ENCODE assay signal across 8 cellular contexts in the genomic region with DNA sequence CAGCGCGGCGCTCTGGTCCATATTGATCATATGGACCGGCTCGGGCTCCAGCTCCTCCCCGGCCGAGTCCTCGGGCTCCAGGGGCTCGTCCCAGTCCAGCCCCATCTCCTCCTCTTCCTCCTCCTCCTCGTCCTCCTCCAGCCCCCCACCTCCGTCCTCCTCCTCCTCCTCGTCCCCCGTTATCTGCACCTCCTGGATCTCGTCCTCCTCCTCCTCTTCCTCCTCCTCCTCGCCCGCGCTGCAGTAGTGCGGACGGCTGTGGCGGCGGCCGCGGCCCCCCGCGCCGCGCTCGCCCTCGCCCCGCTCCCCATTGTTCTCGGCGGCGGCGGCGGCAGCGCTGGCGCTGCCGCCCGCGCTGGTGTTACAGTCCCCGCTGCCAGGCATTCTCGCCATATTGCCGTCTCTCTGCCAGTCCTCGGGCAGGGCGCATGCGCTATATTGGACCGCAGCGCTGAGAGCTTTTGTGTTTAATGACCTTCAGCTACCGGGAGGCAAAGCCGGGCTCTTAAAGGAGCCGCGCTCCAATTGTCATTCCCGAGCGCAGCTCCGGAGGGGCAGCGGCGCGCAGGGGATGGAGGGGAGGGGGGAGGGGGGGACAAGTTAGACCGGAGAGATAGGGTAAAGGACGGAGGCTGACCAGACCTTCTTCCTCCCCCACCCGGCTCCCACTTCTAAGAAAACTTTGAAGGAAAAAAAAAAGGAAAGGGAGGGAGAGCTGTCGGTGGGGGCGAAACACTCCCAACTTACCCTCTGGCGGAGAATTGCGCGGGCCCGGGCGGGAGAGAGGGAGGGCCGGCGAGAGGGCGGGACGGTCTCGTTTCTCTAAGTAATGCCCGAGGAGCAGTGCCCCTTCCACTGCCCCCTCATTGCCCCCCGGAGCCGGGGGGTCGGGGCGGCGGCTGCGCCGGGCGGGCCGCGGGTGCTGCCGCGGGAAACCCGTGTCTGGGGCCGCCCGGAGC. TPM values are rescaled to one million over a fixed set of nuclear protein-coding genes. Genes with fewer than 3 reads are reported as not detected.
DNase-seq lines count a peak whose midpoint lies in the region; ATAC-seq lines count a peak whose summit lies in the region.

A gene (minus strand): TSS at position 410 of the 959 bp plus-strand sequence. CDS start 17 bp downstream, at position 393.

- peak within 1 kb of the TSS; percentile 73 for H3K4me3 Mint-ChIP-seq in activated CD4-positive, alpha-beta T cell treated with anti-CD3 and anti-CD28 coated beads for 36 hours
- peak within 1 kb of the TSS; percentile 89 for H3K4me3 Mint-ChIP-seq in dendritic cell treated with granulocyte-macrophage colony-stimulating factor and Interleukin-4, amounts not matched to agents 40 ng/mL and 50 ng/mL, for 4 days

- POLR2A ChIA-PET in activated CD4-positive, alpha-beta T cell treated with anti-CD3 and anti-CD28 coated beads for 36 hours (lab: Charles Lee) = no interaction called here

- ATAC-seq in GM19035 (IDR thresholded peaks at IDR 0.05; ENCODE audit: unreplicated experiment) = peak; percentile 49
- ATAC-seq in HG03175 (IDR thresholded peaks at IDR 0.05; ENCODE audit: unreplicated experiment) = peak; percentile 43
- peak; percentile 80 for ATAC-seq in activated CD4-positive, alpha-beta T cell treated with anti-CD3 and anti-CD28 coated beads for 36 hours
- peak; percentile 79 for ATAC-seq in left lobe of liver

- peaks cover 8% of the 10 kb centered on the region for H3K36me3 Mint-ChIP-seq in activated CD4-positive, alpha-beta T cell treated with anti-CD3 and anti-CD28 coated beads for 36 hours (ENCODE audit: low read depth)
- peaks cover 6% of the 10 kb centered on the region for H3K36me3 Mint-ChIP-seq in dendritic cell treated with granulocyte-macrophage colony-stimulating factor and Interleukin-4, amounts not matched to agents 40 ng/mL and 50 ng/mL, for 4 days (ENCODE audit: low read depth)

- H3K4me1 Mint-ChIP-seq in activated CD4-positive, alpha-beta T cell treated with anti-CD3 and anti-CD28 coated beads for 36 hours = peaks cover 28% of the 10 kb centered on the region
- peaks cover 37% of the 10 kb centered on the region for H3K4me1 Mint-ChIP-seq in dendritic cell treated with granulocyte-macrophage colony-stimulating factor and Interleukin-4, amounts not matched to agents 40 ng/mL and 50 ng/mL, for 4 days (ENCODE audit: low read depth)

- CTCF ChIA-PET in activated CD4-positive, alpha-beta T cell treated with anti-CD3 and anti-CD28 coated beads for 36 hours (lab: Charles Lee) = interaction anchor here (0.6 to 1.4 kb wide), 6 partner anchors 21 to 269 kb away, joined by 3 to 4 read pairs (median 3); no protein-coding TSS in a partner anchor

- no peak within 1 kb of the TSS for H3K27ac Mint-ChIP-seq in activated CD4-positive, alpha-beta T cell treated with anti-CD3 and anti-CD28 coated beads for 36 hours
- H3K27ac Mint-ChIP-seq in dendritic cell treated with granulocyte-macrophage colony-stimulating factor and Interleukin-4, amounts not matched to agents 40 ng/mL and 50 ng/mL, for 4 days = peak within 1 kb of the TSS; percentile 77

- intact Hi-C loops in activated CD4-positive, alpha-beta T cell treated with anti-CD3 and anti-CD28 coated beads for 36 hours (cut with DNase I, micrococcal nuclease) = loop anchor here in 1 of 2 experiments (1.0 to 10.0 kb wide), 4 partner anchors 108 to 458 kb away; a partner anchor contains a TSS
- intact Hi-C loops in dendritic cell treated with granulocyte-macrophage colony-stimulating factor and Interleukin-4, amounts not matched to agents 40 ng/mL and 50 ng/mL, for 4 days (cut with micrococcal nuclease) = loop anchor here (2.0 to 10.0 kb wide), 4 partner anchors 24 to 454 kb away; a partner anchor contains a TSS

- H3K9me3 Mint-ChIP-seq in activated CD4-positive, alpha-beta T cell treated with anti-CD3 and anti-CD28 coated beads for 36 hours (ENCODE audit: low read depth) = no peaks in the 10 kb centered on the region
- H3K9me3 Mint-ChIP-seq in dendritic cell treated with granulocyte-macrophage colony-stimulating factor and Interleukin-4, amounts not matched to agents 40 ng/mL and 50 ng/mL, for 4 days = no peaks in the 10 kb centered on the region

- peaks cover 38% of the 10 kb centered on the region for H3K27me3 Mint-ChIP-seq in activated CD4-positive, alpha-beta T cell treated with anti-CD3 and anti-CD28 coated beads for 36 hours
- H3K27me3 Mint-ChIP-seq in dendritic cell treated with granulocyte-macrophage colony-stimulating factor and Interleukin-4, amounts not matched to agents 40 ng/mL and 50 ng/mL, for 4 days = peaks cover 65% of the 10 kb centered on the region

- DNase-seq in AG20443 (ENCODE audit: low spot score) (peak; percentile 94), NCI-H446 treated with DMSO at 0.1 percent for 48 hours (lab: John Stamatoyannopoulos, UW) (peak; percentile 68), left lobe of liver (ENCODE audit: low spot score) (peak; percentile 88)
- DNase-seq in activated CD4-positive, alpha-beta T cell treated with anti-CD3 and anti-CD28 coated beads for 36 hours = peak; percentile 87
- peak; percentile 52 for DNase-seq in stimulated activated CD4-positive, alpha-beta T cell treated with anti-CD3 and anti-CD28 coated beads, Interleukin-2, amount 100 ng/mL, for 4 hours (ENCODE audit: low read depth)

RNA-seq across cellular contexts. Expression of the gene that starts here (rescaled TPM):
- total RNA-seq in activated CD4-positive, alpha-beta T cell treated with anti-CD3 and anti-CD28 coated beads for 36 hours = 1 to 10 TPM; 3.2 to 4.2 TPM
- 5.0 TPM for total RNA-seq in left lobe of liver

Comparison
In these comparisons a context has a peak if more than half of its experiments do, and no peak if none do; other contexts are left out.
1. Peak in every context shown above with its lines: DNase-seq and ATAC-seq.